Comparison of ENCODE assay signal across 17 cellular contexts in the genomic region with DNA sequence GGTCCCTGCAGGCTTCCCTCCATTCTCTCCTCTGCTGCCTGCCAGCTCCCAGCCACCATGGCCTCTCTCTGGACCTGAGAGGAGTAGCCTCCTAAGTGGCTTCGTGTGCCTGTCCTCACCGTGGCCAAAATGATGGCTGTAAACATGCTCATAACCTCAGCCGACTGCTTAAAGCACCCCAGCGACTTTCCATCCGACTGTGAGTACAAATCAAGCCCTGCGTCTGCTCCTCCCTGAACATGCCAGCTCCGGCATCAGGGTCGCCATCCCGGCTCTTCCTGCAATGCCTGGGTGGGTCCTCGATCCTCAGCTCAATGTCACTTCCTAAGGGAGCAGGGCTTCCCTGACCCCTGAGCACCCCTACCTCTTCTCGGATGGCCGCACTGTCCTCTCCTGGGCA. TPM values are rescaled to one million over a fixed set of nuclear protein-coding genes. Genes with fewer than 3 reads are reported as not detected.
"Had no signal": no experiment of that assay in that cellular context is flagged by ENCODE, and none has a peak within 500 bp of the region (broad histone marks: within the 10 kb centered on the region; RNA-seq: fewer than 3 reads in every experiment).

No MANE protein-coding gene starts in this region.

- H3K36me3 ChIP-seq: pancreas, thyroid gland, vagina had no signal

- H3K4me3 Mint-ChIP-seq: activated CD4-positive, alpha-beta memory T cell treated with anti-CD3 and anti-CD28 coated beads, Interleukin-2, amount 10 ng/mL, durations not matched to agents 7 days and 5 days; activated naive CD8-positive, alpha-beta T cell treated with anti-CD3 and anti-CD28 coated beads, Interleukin-2, amount 10 ng/mL, durations not matched to agents 7 days and 5 days; activated T-cell treated with anti-CD3 and anti-CD28 coated beads, Interleukin-2, amount 50 U/mL, for 4 hours had no signal

- ATAC-seq: activated T-cell treated with anti-CD3 and anti-CD28 coated beads, Interleukin-2, amount 50 U/mL, for 4 hours; body of pancreas; foreskin keratinocyte had no signal

- DNase-seq: activated CD4-positive, alpha-beta memory T cell treated with anti-CD3 and anti-CD28 coated beads, Interleukin-2, amount 10 ng/mL, durations not matched to agents 7 days and 5 days; activated CD4-positive, alpha-beta T cell treated with anti-CD3 and anti-CD28 coated beads for 48 hours; activated CD4-positive, CD25-positive, alpha-beta regulatory T cell; activated naive CD8-positive, alpha-beta T cell treated with anti-CD3 and anti-CD28 coated beads, Interleukin-2, amount 10 ng/mL, durations not matched to agents 7 days and 5 days; activated T-cell treated with anti-CD3 and anti-CD28 coated beads, Interleukin-2, amount 50 U/mL, for 4 hours; caudate nucleus; foreskin keratinocyte; hippocampal formation; mammary epithelial cell; stimulated activated naive CD4-positive, alpha-beta T cell; T1000; thyroid gland had no signal

- H3K4me1 Mint-ChIP-seq: activated CD4-positive, alpha-beta memory T cell treated with anti-CD3 and anti-CD28 coated beads, Interleukin-2, amount 10 ng/mL, durations not matched to agents 7 days and 5 days; activated naive CD8-positive, alpha-beta T cell treated with anti-CD3 and anti-CD28 coated beads, Interleukin-2, amount 10 ng/mL, durations not matched to agents 7 days and 5 days had no signal

- H3K4me3 ChIP-seq: body of pancreas, dorsolateral prefrontal cortex, pancreas, thyroid gland, vagina had no signal

- H3K27me3 ChIP-seq: thyroid gland, vagina had no signal

- H3K27ac Mint-ChIP-seq: activated CD4-positive, alpha-beta memory T cell treated with anti-CD3 and anti-CD28 coated beads, Interleukin-2, amount 10 ng/mL, durations not matched to agents 7 days and 5 days; activated naive CD8-positive, alpha-beta T cell treated with anti-CD3 and anti-CD28 coated beads, Interleukin-2, amount 10 ng/mL, durations not matched to agents 7 days and 5 days had no signal

- H3K9me3 Mint-ChIP-seq: activated CD4-positive, alpha-beta memory T cell treated with anti-CD3 and anti-CD28 coated beads, Interleukin-2, amount 10 ng/mL, durations not matched to agents 7 days and 5 days; activated naive CD8-positive, alpha-beta T cell treated with anti-CD3 and anti-CD28 coated beads, Interleukin-2, amount 10 ng/mL, durations not matched to agents 7 days and 5 days; activated T-cell treated with anti-CD3 and anti-CD28 coated beads, Interleukin-2, amount 50 U/mL, for 4 hours had no signal

- H3K27ac ChIP-seq: body of pancreas, dorsolateral prefrontal cortex, foreskin keratinocyte, pancreas, thyroid gland, vagina had no signal

- H3K4me1 ChIP-seq: foreskin keratinocyte had no signal

- H3K9me3 ChIP-seq: body of pancreas, pancreas, thyroid gland, vagina had no signal

- H3K36me3 Mint-ChIP-seq: activated naive CD8-positive, alpha-beta T cell treated with anti-CD3 and anti-CD28 coated beads, Interleukin-2, amount 10 ng/mL, durations not matched to agents 7 days and 5 days had no signal

RNA-seq across cellular contexts. Expression of gene SORCS2, which starts 3.3 kb away (rescaled TPM):
- total RNA-seq: activated naive CD8-positive, alpha-beta T cell treated with anti-CD3 and anti-CD28 coated beads, Interleukin-2, amount 10 ng/mL, durations not matched to agents 7 days and 5 days; T-helper 1 cell treated with Interleukin-12 subunit alpha and Interleukin-12 subunit beta and Interleukin-4 antibody, amounts not matched to agents 30 ng/mL and 1 ng/mL, for 36 hours had no signal
